15 cellular contexts compared by ENCODE assay signal in the genomic region with DNA sequence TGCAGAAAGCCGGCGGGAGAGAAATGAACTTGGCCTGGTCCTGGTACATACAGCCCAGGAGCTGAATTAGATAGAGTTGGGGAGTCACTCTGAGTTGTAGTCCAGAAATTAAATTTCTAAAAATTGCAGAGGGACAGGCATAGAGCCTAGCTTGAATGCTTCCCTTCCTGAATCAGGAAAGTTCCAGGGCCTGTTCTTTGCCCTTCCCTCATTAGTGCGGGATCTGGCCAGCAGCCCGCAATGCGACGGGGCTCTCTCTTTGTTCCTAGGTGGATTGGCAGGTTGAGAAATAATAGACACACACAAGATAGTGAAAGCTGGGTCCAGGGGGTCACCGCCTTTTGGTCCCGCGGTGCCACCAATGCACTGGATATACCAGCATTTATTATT. TPM values are rescaled to one million over a fixed set of nuclear protein-coding genes. Genes with fewer than 3 reads are reported as not detected.
DNase-seq lines count a peak whose midpoint lies in the region; ATAC-seq and TF ChIP-seq lines count a peak whose summit lies in the region.
"Had no signal": no experiment of that assay in that cellular context is flagged by ENCODE, and none has a peak within 500 bp of the region (broad histone marks: within the 10 kb centered on the region; RNA-seq: fewer than 3 reads in every experiment).

No MANE protein-coding gene starts in this region.

- H3F3A ChIP-seq in SK-N-SH (replicated peaks; ENCODE audit: insufficient read depth): no peaks in the 10 kb centered on the region

- H3K9me3 ChIP-seq in SK-N-SH: no peaks in the 10 kb centered on the region
- H3K9me3 ChIP-seq in CD4-positive, CD25-positive, alpha-beta regulatory T cell (ENCODE audit: control insufficient read depth in 2 of 2, low read length in 2 of 2): no peaks in the 10 kb centered on the region
- H3K9me3 ChIP-seq: A549, adrenal gland had no signal

- no peaks in the 10 kb centered on the region for H3K9me3 Mint-ChIP-seq in CD4-positive, CD25-positive, alpha-beta regulatory T cell
- H3K9me3 Mint-ChIP-seq in natural killer cell treated with Interleukin-12 subunit alpha and Interleukin-12 subunit beta and Interleukin-15 and Interleukin-18, amount 100 ng/mL, for 72 hours: no peaks in the 10 kb centered on the region
- H3K9me3 Mint-ChIP-seq: CD14-positive monocyte; memory B cell; stimulated activated naive CD8-positive, alpha-beta T cell treated with anti-CD3 and anti-CD28 coated beads, Interleukin-15, Interleukin-2, amounts not matched to agents 100 ng/mL and 50 ng/mL, for 24 hours had no signal

- no peaks in the 10 kb centered on the region for H3K79me2 ChIP-seq in SK-N-SH (ENCODE audit: insufficient read depth)

- H3K4me2 ChIP-seq in SK-N-SH: no peak overlapping the region

- POLR2A ChIA-PET in SK-N-SH (lab: Yijun Ruan, JAX): interaction anchor here (0.5 to 1.6 kb wide), 3 partner anchors 124 to 376 kb away, joined by 4 to 8 read pairs (median 4); no protein-coding TSS in a partner anchor

- no peaks in the 10 kb centered on the region for H3K9me2 ChIP-seq in SK-N-SH

- TF ChIP-seq RAD21 in SK-N-SH (IDR thresholded peaks at IDR 0.05; ENCODE audit: low read length): no peak

- H3K9ac ChIP-seq in SK-N-SH: no peak overlapping the region

- 74% methylated on average over 9 of the region's 9 CpGs for WGBS in SK-N-SH (ENCODE audit: low lambda C conversion rate)

- DNase-seq in SK-N-SH: no peak
- DNase-seq in CD4-positive, CD25-positive, alpha-beta regulatory T cell: no peak
- DNase-seq in natural killer cell treated with Interleukin-12 subunit alpha and Interleukin-12 subunit beta and Interleukin-15 and Interleukin-18, amount 100 ng/mL, for 72 hours (ENCODE audit: low spot score): no peak
- no peak for DNase-seq in UCSD-AML1 (lab: John Stamatoyannopoulos, UW; ENCODE audit: unreplicated experiment)
- DNase-seq: NCI-H1417 treated with DMSO at 0.1 percent for 48 hours had no signal

- H2AFZ ChIP-seq in SK-N-SH (ENCODE audit: low read depth): peak overlapping the region; percentile 71; the same call in 1 of the 2 replicates

- no peak for TF ChIP-seq EP300 in SK-N-SH (IDR thresholded peaks at IDR 0.05; ENCODE audit: borderline replicate concordance in 1 of 2, low read depth in 1 of 2, low read length in 1 of 2)

- H3K4me3 ChIP-seq in SK-N-SH (ENCODE audit: low read depth in 2 of 2, low read length in 1 of 2): no peak overlapping the region
- no peak overlapping the region for H3K4me3 ChIP-seq in CD4-positive, CD25-positive, alpha-beta regulatory T cell (ENCODE audit: low read depth, low read length)
- H3K4me3 ChIP-seq: A549, adrenal gland had no signal

- ATAC-seq in SK-N-SH treated with all-trans-retinoic acid at 6 μM for 48 hours: no peak
- no peak for ATAC-seq in CD4-positive, CD25-positive, alpha-beta regulatory T cell (ENCODE audit: low read depth in 2 of 2)
- no peak for ATAC-seq in natural killer cell treated with Interleukin-12 subunit alpha and Interleukin-12 subunit beta and Interleukin-15 and Interleukin-18, amount 100 ng/mL, for 72 hours
- no peak for ATAC-seq in HG03175 (IDR thresholded peaks at IDR 0.05; ENCODE audit: unreplicated experiment)
- ATAC-seq in GM18909 (IDR thresholded peaks at IDR 0.05; ENCODE audit: poor library complexity, unreplicated experiment): no peak

- peak overlapping the region; percentile 30 to 90 (median 47) for H3K27ac Mint-ChIP-seq in CD4-positive, CD25-positive, alpha-beta regulatory T cell
- H3K27ac Mint-ChIP-seq in natural killer cell treated with Interleukin-12 subunit alpha and Interleukin-12 subunit beta and Interleukin-15 and Interleukin-18, amount 100 ng/mL, for 72 hours: peak overlapping the region; percentile 61 to 87
- H3K27ac Mint-ChIP-seq: CD14-positive monocyte; memory B cell; stimulated activated naive CD8-positive, alpha-beta T cell treated with anti-CD3 and anti-CD28 coated beads, Interleukin-15, Interleukin-2, amounts not matched to agents 100 ng/mL and 50 ng/mL, for 24 hours had no signal

- H3K4me3 Mint-ChIP-seq in CD4-positive, CD25-positive, alpha-beta regulatory T cell: peak overlapping the region in 1 of 4 donors; percentile 31
- no peak overlapping the region for H3K4me3 Mint-ChIP-seq in natural killer cell treated with Interleukin-12 subunit alpha and Interleukin-12 subunit beta and Interleukin-15 and Interleukin-18, amount 100 ng/mL, for 72 hours
- H3K4me3 Mint-ChIP-seq: memory B cell; nephron; stimulated activated naive CD8-positive, alpha-beta T cell treated with anti-CD3 and anti-CD28 coated beads, Interleukin-15, Interleukin-2, amounts not matched to agents 100 ng/mL and 50 ng/mL, for 24 hours had no signal

- H4K20me1 ChIP-seq in SK-N-SH (ENCODE audit: insufficient read depth): no peaks in the 10 kb centered on the region

- H3K27ac ChIP-seq in SK-N-SH (ENCODE audit: low read depth in 2 of 2, low read length in 1 of 2): no peak overlapping the region
- H3K27ac ChIP-seq in CD4-positive, CD25-positive, alpha-beta regulatory T cell (ENCODE audit: insufficient read depth, low read length, poor library complexity, severe bottlenecking): no peak overlapping the region
- peak overlapping the region; percentile 59 for H3K27ac ChIP-seq in VCaP
- H3K27ac ChIP-seq: adrenal gland had no signal

- peaks cover 5% of the 10 kb centered on the region for H3K27me3 Mint-ChIP-seq in CD4-positive, CD25-positive, alpha-beta regulatory T cell
- H3K27me3 Mint-ChIP-seq in natural killer cell treated with Interleukin-12 subunit alpha and Interleukin-12 subunit beta and Interleukin-15 and Interleukin-18, amount 100 ng/mL, for 72 hours: peaks cover 0 to 8% of the 10 kb centered on the region in 2 donors
- H3K27me3 Mint-ChIP-seq: stimulated activated naive CD8-positive, alpha-beta T cell treated with anti-CD3 and anti-CD28 coated beads, Interleukin-15, Interleukin-2, amounts not matched to agents 100 ng/mL and 50 ng/mL, for 24 hours had no signal

- TF ChIP-seq CTCF in SK-N-SH (IDR thresholded peaks at IDR 0.05) (no peak), VCaP (conservative IDR thresholded peaks at IDR 0.05) (no peak)

- peaks cover 0 to 7% of the 10 kb centered on the region in 2 experiments; a peak in 2 of 4 replicates for H3K4me1 ChIP-seq in SK-N-SH (ENCODE audit: control insufficient read depth in 1 of 2, insufficient read depth in 2 of 2, low read depth in 1 of 2, low read length in 1 of 2)
- peaks cover 16% of the 10 kb centered on the region for H3K4me1 ChIP-seq in CD4-positive, CD25-positive, alpha-beta regulatory T cell (ENCODE audit: control insufficient read depth, insufficient read depth, low read length, poor library complexity, severe bottlenecking)
- H3K4me1 ChIP-seq: A549 had no signal

- CTCF ChIA-PET in SK-N-SH (lab: Yijun Ruan, JAX): interaction anchor here (0.7 to 11.6 kb wide), 76 partner anchors 9 to 566 kb away, joined by 3 to 184 read pairs (median 5); a partner anchor contains a TSS

- H3K4me1 Mint-ChIP-seq in CD4-positive, CD25-positive, alpha-beta regulatory T cell: peaks cover 12 to 32% (median 24%) of the 10 kb centered on the region in 4 donors
- H3K4me1 Mint-ChIP-seq in natural killer cell treated with Interleukin-12 subunit alpha and Interleukin-12 subunit beta and Interleukin-15 and Interleukin-18, amount 100 ng/mL, for 72 hours (ENCODE audit: low read depth in 2 of 2): peaks cover 36 to 38% of the 10 kb centered on the region in 2 donors

- H3K36me3 ChIP-seq in SK-N-SH (replicated peaks in 1 of 2; ENCODE audit: control insufficient read depth in 1 of 2, insufficient read depth in 2 of 2, low read length in 1 of 2): no peaks in the 10 kb centered on the region
- H3K36me3 ChIP-seq in CD4-positive, CD25-positive, alpha-beta regulatory T cell (ENCODE audit: control insufficient read depth, insufficient read depth, low read length): no peaks in the 10 kb centered on the region
- H3K36me3 ChIP-seq: adrenal gland had no signal

- H3K27me3 ChIP-seq in SK-N-SH (ENCODE audit: insufficient read depth): no peaks in the 10 kb centered on the region
- H3K27me3 ChIP-seq in CD4-positive, CD25-positive, alpha-beta regulatory T cell (ENCODE audit: control insufficient read depth, insufficient read depth, low read length): no peaks in the 10 kb centered on the region
- H3K27me3 ChIP-seq: adrenal gland had no signal

- H3K36me3 Mint-ChIP-seq in CD4-positive, CD25-positive, alpha-beta regulatory T cell: no peaks in the 10 kb centered on the region
- no peaks in the 10 kb centered on the region for H3K36me3 Mint-ChIP-seq in natural killer cell treated with Interleukin-12 subunit alpha and Interleukin-12 subunit beta and Interleukin-15 and Interleukin-18, amount 100 ng/mL, for 72 hours
- H3K36me3 Mint-ChIP-seq: CD14-positive monocyte, memory B cell had no signal

TF ChIP-seq in SK-N-SH, 30 proteins besides CTCF, POLR2A, EP300 and RAD21 (continues in another document):
- TF ChIP-seq JUND (IDR thresholded peaks at IDR 0.05): no peak
- no peak for TF ChIP-seq RFX5 (IDR thresholded peaks at IDR 0.05; ENCODE audit: low read length)

TF ChIP-seq in SK-N-SH treated with all-trans-retinoic acid at 6 μM for 48 hours, 23 proteins besides CTCF, POLR2A, EP300 and RAD21 (continues in another document):
- TF ChIP-seq, protein P1, sequence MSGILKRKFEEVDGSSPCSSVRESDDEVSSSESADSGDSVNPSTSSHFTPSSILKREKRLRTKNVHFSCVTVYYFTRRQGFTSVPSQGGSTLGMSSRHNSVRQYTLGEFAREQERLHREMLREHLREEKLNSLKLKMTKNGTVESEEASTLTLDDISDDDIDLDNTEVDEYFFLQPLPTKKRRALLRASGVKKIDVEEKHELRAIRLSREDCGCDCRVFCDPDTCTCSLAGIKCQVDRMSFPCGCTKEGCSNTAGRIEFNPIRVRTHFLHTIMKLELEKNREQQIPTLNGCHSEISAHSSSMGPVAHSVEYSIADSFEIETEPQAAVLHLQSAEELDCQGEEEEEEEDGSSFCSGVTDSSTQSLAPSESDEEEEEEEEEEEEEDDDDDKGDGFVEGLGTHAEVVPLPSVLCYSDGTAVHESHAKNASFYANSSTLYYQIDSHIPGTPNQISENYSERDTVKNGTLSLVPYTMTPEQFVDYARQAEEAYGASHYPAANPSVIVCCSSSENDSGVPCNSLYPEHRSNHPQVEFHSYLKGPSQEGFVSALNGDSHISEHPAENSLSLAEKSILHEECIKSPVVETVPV (CRISPR knock-in tag; IDR thresholded peaks at IDR 0.05): no peak

RNA-seq across cellular contexts. Expression of a gene that starts 34.0 kb away (rescaled TPM):
- 16.0 and 23.3 TPM in 2 replicates for polyA plus RNA-seq in SK-N-SH (2012; rRNA removed)
- 22.7 and 25.0 TPM in 2 replicates for polyA plus RNA-seq in SK-N-SH (2012; cell fraction: cytosol; rRNA removed)
- 5.3 and 14.4 TPM in 2 replicates for polyA plus RNA-seq in SK-N-SH (2012; cell fraction: nucleus; rRNA removed)
- 15.2 TPM for total RNA-seq in CD4-positive, CD25-positive, alpha-beta regulatory T cell
- polyA plus RNA-seq in CD4-positive, CD25-positive, alpha-beta regulatory T cell: 1 to 10 TPM; 3.4 to 6.4 (median 6.3) TPM
- total RNA-seq in natural killer cell treated with Interleukin-12 subunit alpha and Interleukin-12 subunit beta and Interleukin-15 and Interleukin-18, amount 100 ng/mL, for 72 hours: 10 to 100 TPM; 28.5 to 30.1 TPM

RNA-seq across cellular contexts. Expression of a gene that starts 34.1 kb away (rescaled TPM):
- polyA plus RNA-seq in SK-N-SH (2012; rRNA removed): 9.0 and 11.9 TPM in 2 replicates
- 12.0 and 12.6 TPM in 2 replicates for polyA plus RNA-seq in SK-N-SH (2012; cell fraction: cytosol; rRNA removed)
- polyA plus RNA-seq in SK-N-SH (2012; cell fraction: nucleus; rRNA removed): 6.8 and 12.7 TPM in 2 replicates
- total RNA-seq in CD4-positive, CD25-positive, alpha-beta regulatory T cell: 23.7 TPM
- 10 to 100 TPM; 19.1 to 26.6 (median 21.2) TPM for polyA plus RNA-seq in CD4-positive, CD25-positive, alpha-beta regulatory T cell
- total RNA-seq in natural killer cell treated with Interleukin-12 subunit alpha and Interleukin-12 subunit beta and Interleukin-15 and Interleukin-18, amount 100 ng/mL, for 72 hours: 10 to 100 TPM; 18.9 to 34.9 TPM
